Comparison of ENCODE assay signal across 8 cellular contexts in the genomic region with DNA sequence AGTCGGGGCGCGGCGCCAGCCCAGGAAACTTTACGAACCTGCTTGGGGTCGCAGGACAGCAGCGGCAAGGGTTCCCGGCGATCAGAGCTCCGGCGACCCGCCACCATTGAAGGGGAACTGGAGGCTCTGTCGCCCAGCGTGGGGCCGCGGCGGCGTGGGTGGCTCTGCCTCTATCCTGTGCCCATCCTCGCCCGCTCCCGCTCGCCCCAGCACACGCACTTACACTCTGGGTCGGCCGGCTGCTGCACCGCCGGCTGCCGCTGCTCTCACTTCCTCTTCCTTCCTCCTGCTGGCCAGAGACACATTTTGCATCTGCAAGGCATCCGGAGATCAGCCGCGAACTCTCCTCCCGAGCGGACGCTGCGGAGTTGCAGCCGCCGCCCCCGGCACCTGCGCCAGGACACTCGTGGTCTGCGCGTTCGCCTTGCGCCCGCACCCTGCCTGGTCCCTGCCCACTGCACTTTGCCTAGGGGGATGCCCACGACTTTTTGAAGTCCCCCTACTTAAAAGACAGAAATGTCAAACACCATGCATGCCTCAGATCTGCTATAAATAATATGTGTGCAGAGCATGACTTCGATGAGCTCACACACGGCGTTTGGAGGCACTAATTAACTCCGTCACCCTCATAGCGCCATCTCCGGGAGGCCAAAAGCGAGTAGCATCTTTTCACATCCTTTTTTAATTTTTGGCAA. TPM values are rescaled to one million over a fixed set of nuclear protein-coding genes. Genes with fewer than 3 reads are reported as not detected.
DNase-seq lines count a peak whose midpoint lies in the region; ATAC-seq lines count a peak whose summit lies in the region.

A gene with protein sequence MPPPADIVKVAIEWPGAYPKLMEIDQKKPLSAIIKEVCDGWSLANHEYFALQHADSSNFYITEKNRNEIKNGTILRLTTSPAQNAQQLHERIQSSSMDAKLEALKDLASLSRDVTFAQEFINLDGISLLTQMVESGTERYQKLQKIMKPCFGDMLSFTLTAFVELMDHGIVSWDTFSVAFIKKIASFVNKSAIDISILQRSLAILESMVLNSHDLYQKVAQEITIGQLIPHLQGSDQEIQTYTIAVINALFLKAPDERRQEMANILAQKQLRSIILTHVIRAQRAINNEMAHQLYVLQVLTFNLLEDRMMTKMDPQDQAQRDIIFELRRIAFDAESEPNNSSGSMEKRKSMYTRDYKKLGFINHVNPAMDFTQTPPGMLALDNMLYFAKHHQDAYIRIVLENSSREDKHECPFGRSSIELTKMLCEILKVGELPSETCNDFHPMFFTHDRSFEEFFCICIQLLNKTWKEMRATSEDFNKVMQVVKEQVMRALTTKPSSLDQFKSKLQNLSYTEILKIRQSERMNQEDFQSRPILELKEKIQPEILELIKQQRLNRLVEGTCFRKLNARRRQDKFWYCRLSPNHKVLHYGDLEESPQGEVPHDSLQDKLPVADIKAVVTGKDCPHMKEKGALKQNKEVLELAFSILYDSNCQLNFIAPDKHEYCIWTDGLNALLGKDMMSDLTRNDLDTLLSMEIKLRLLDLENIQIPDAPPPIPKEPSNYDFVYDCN (minus strand): TSS at position 228 of the 695 bp plus-strand sequence. CDS start 106,174 bp downstream, outside the sequence.

- peak within 1 kb of the TSS; percentile 87 for H3K4me3 Mint-ChIP-seq in activated CD8-positive, alpha-beta T cell treated with anti-CD3 and anti-CD28 coated beads, Interleukin-2, amount 10 ng/mL, durations not matched to agents 7 days and 5 days
- H3K4me3 Mint-ChIP-seq in memory B cell: peak within 1 kb of the TSS; percentile 88

- peak within 1 kb of the TSS; percentile 90 for H3K27ac Mint-ChIP-seq in activated CD8-positive, alpha-beta T cell treated with anti-CD3 and anti-CD28 coated beads, Interleukin-2, amount 10 ng/mL, durations not matched to agents 7 days and 5 days
- H3K27ac Mint-ChIP-seq in memory B cell: peak within 1 kb of the TSS; percentile 99

- POLR2A ChIA-PET in activated CD8-positive, alpha-beta T cell treated with anti-CD3 and anti-CD28 coated beads, Interleukin-2, amount 10 ng/mL, durations not matched to agents 7 days and 5 days (lab: Charles Lee): interaction anchor here (0.6 to 3.3 kb wide), 10 partner anchors 9 to 667 kb away, joined by 3 to 22 read pairs (median 3); no protein-coding TSS in a partner anchor

- DNase-seq in NCI-H1417 (lab: John Stamatoyannopoulos, UW) (peak in 2 of 3 experiments; percentile 18 to 57), NCI-H1417 treated with DMSO at 0.1 percent for 48 hours (lab: John Stamatoyannopoulos, UW) (no peak), NCI-H524 (lab: John Stamatoyannopoulos, UW) (peak; percentile 63 to 72), memory B cell (ENCODE audit: low spot score in 2 of 2) (peak; percentile 85 to 86)
- peak; percentile 89 for DNase-seq in activated CD8-positive, alpha-beta T cell treated with anti-CD3 and anti-CD28 coated beads, Interleukin-2, amount 10 ng/mL, durations not matched to agents 7 days and 5 days
- peak; percentile 49 for DNase-seq in effector CD8-positive, alpha-beta T cell (lab: John Stamatoyannopoulos, UW)
- peak; percentile 51 for DNase-seq in stimulated activated CD8-positive, alpha-beta memory T cell treated with anti-CD3 and anti-CD28 coated beads, Interleukin-12 subunit alpha, Interleukin-12 subunit beta, amount 100 ng/mL, for 1 hour (ENCODE audit: low read depth)

- H3K27me3 Mint-ChIP-seq in activated CD8-positive, alpha-beta T cell treated with anti-CD3 and anti-CD28 coated beads, Interleukin-2, amount 10 ng/mL, durations not matched to agents 7 days and 5 days (ENCODE audit: low read depth): peaks cover 3% of the 10 kb centered on the region
- no peaks in the 10 kb centered on the region for H3K27me3 Mint-ChIP-seq in memory B cell

- H3K9me3 Mint-ChIP-seq in activated CD8-positive, alpha-beta T cell treated with anti-CD3 and anti-CD28 coated beads, Interleukin-2, amount 10 ng/mL, durations not matched to agents 7 days and 5 days (ENCODE audit: insufficient read depth): no peaks in the 10 kb centered on the region
- no peaks in the 10 kb centered on the region for H3K9me3 Mint-ChIP-seq in memory B cell

- H3K4me1 Mint-ChIP-seq in activated CD8-positive, alpha-beta T cell treated with anti-CD3 and anti-CD28 coated beads, Interleukin-2, amount 10 ng/mL, durations not matched to agents 7 days and 5 days (ENCODE audit: low read depth): peaks cover 51% of the 10 kb centered on the region
- peaks cover 20% of the 10 kb centered on the region for H3K4me1 Mint-ChIP-seq in memory B cell

- H3K36me3 Mint-ChIP-seq in activated CD8-positive, alpha-beta T cell treated with anti-CD3 and anti-CD28 coated beads, Interleukin-2, amount 10 ng/mL, durations not matched to agents 7 days and 5 days (ENCODE audit: low read depth): peaks cover 7% of the 10 kb centered on the region
- H3K36me3 Mint-ChIP-seq in memory B cell: peaks cover 9% of the 10 kb centered on the region

- ATAC-seq in HG03039 (IDR thresholded peaks at IDR 0.05; ENCODE audit: unreplicated experiment) (peak; percentile 96), memory B cell (ENCODE audit: low read depth) (peak; percentile 73)
- ATAC-seq in activated CD8-positive, alpha-beta T cell treated with anti-CD3 and anti-CD28 coated beads, Interleukin-2, amount 10 ng/mL, durations not matched to agents 7 days and 5 days: peak; percentile 93

- CTCF ChIA-PET in activated CD8-positive, alpha-beta T cell treated with anti-CD3 and anti-CD28 coated beads, Interleukin-2, amount 10 ng/mL, durations not matched to agents 7 days and 5 days (lab: Charles Lee): interaction anchor here (0.7 to 3.6 kb wide), 21 partner anchors 9 to 244 kb away, joined by 3 to 28 read pairs (median 5); no protein-coding TSS in a partner anchor

RNA-seq across cellular contexts. Expression of the gene that starts here (rescaled TPM):
- total RNA-seq in activated CD8-positive, alpha-beta T cell treated with anti-CD3 and anti-CD28 coated beads, Interleukin-2, amount 10 ng/mL, durations not matched to agents 7 days and 5 days: 10 to 100 TPM; 64.0 to 68.5 TPM
